ENCODE assay signal across 33 cellular contexts in genomic region chrY:20780104-20780654, GRCh38. TPM values are rescaled to one million over a fixed set of nuclear protein-coding genes. Genes with fewer than 3 reads are reported as not detected.
"Had no signal": no experiment of that assay in that cellular context is flagged by ENCODE, and none has a peak within 500 bp of the region (broad histone marks: within the 10 kb centered on the region; RNA-seq: fewer than 3 reads in every experiment).

No MANE protein-coding gene starts in this region.

- H3K4me1 ChIP-seq: lower lobe of right lung, neural progenitor cell, parathyroid adenoma, psoas muscle, right lobe of liver, tibial nerve, uterus had no signal

- ATAC-seq: lower lobe of right lung; natural killer cell; psoas muscle; right lobe of liver; stimulated activated naive B cell treated with anti-CD40 and anti-IgM and Interleukin-4, amounts not matched to agents 10 μg/mL and 1 μg/mL and 100 μg/mL, for 72 hours had no signal

- H3K27ac Mint-ChIP-seq: mesothelial cell of epicardium; naive B cell; natural killer cell; nephron progenitor cell; neural progenitor cell; stimulated activated naive B cell treated with anti-CD40 and anti-IgM and Interleukin-4, amounts not matched to agents 10 μg/mL and 1 μg/mL and 100 μg/mL, for 72 hours; stimulated activated naive CD8-positive, alpha-beta T cell treated with anti-CD3 and anti-CD28 coated beads, Interleukin-15, Interleukin-2, amounts not matched to agents 100 ng/mL and 50 ng/mL, for 24 hours; type B pancreatic cell had no signal

- H3K9me3 ChIP-seq: lower lobe of right lung, neutrophil, psoas muscle, right lobe of liver, tibial nerve, uterus had no signal

- H3K27ac ChIP-seq: hepatocyte, lower lobe of right lung, neural progenitor cell, neutrophil, parathyroid adenoma, psoas muscle, right lobe of liver, tibial nerve, uterus had no signal

- H3K4me1 Mint-ChIP-seq: mesothelial cell of epicardium, natural killer cell, nephron progenitor cell, neural progenitor cell had no signal

- H3K4me3 Mint-ChIP-seq: mesothelial cell of epicardium; naive B cell; natural killer cell; nephron progenitor cell; neural progenitor cell; stimulated activated naive B cell treated with anti-CD40 and anti-IgM and Interleukin-4, amounts not matched to agents 10 μg/mL and 1 μg/mL and 100 μg/mL, for 72 hours; stimulated activated naive CD8-positive, alpha-beta T cell treated with anti-CD3 and anti-CD28 coated beads, Interleukin-15, Interleukin-2, amounts not matched to agents 100 ng/mL and 50 ng/mL, for 24 hours; type B pancreatic cell had no signal

- H3K36me3 Mint-ChIP-seq: mesothelial cell of epicardium; naive B cell; natural killer cell; neural progenitor cell; stimulated activated naive B cell treated with anti-CD40 and anti-IgM and Interleukin-4, amounts not matched to agents 10 μg/mL and 1 μg/mL and 100 μg/mL, for 72 hours; type B pancreatic cell had no signal

- H3K9ac ChIP-seq: neural progenitor cell, parathyroid adenoma had no signal

- H3K36me3 ChIP-seq: lower lobe of right lung, neural progenitor cell, neutrophil, right lobe of liver, tibial nerve, uterus had no signal

- H3K4me2 ChIP-seq: hepatocyte, neural progenitor cell had no signal

- H3K27me3 ChIP-seq: hepatocyte, neural progenitor cell, neutrophil, right lobe of liver, tibial nerve, uterus had no signal

- H3K9me3 Mint-ChIP-seq: mesothelial cell of epicardium, naive B cell, natural killer cell, nephron progenitor cell, neural progenitor cell, type B pancreatic cell had no signal

- DNase-seq: islet precursor cell; lower lobe of right lung; mammary epithelial cell; mesendoderm; naive B cell; natural killer cell; nephron progenitor cell; occipital lobe; psoas muscle; right lobe of liver; stimulated activated CD4-positive, alpha-beta T cell treated with anti-CD3 and anti-CD28 coated beads, Interleukin-12 subunit alpha, Interleukin-12 subunit beta, amount 100 ng/mL, for 4 hours; stimulated activated CD4-positive, alpha-beta T cell treated with anti-CD3 and anti-CD28 coated beads, Interleukin-15, amount 100 ng/mL, for 24 hours; stimulated activated CD4-positive, alpha-beta T cell treated with anti-CD3 and anti-CD28 coated beads, Interleukin-2, amount 100 ng/mL, for 24 hours; stimulated activated CD4-positive, alpha-beta T cell treated with anti-CD3 and anti-CD28 coated beads, Interleukin-4, amount 100 ng/mL, for 1 hour; stimulated activated naive B cell treated with anti-CD40 and anti-IgM and Interleukin-4, amounts not matched to agents 10 μg/mL and 1 μg/mL and 100 μg/mL, for 72 hours; substantia nigra; uterus had no signal

- H3K4me3 ChIP-seq: hepatocyte, lower lobe of right lung, neural progenitor cell, psoas muscle, right lobe of liver, tibial nerve, uterus had no signal

- H2AFZ ChIP-seq: hepatocyte, neural progenitor cell, parathyroid adenoma had no signal

- H3K27me3 Mint-ChIP-seq: naive B cell; stimulated activated naive B cell treated with anti-CD40 and anti-IgM and Interleukin-4, amounts not matched to agents 10 μg/mL and 1 μg/mL and 100 μg/mL, for 72 hours; stimulated activated naive CD8-positive, alpha-beta T cell treated with anti-CD3 and anti-CD28 coated beads, Interleukin-15, Interleukin-2, amounts not matched to agents 100 ng/mL and 50 ng/mL, for 24 hours; type B pancreatic cell had no signal

RNA-seq across cellular contexts. Expression of gene RPS4Y2, which starts 24.3 kb away (rescaled TPM):
- total RNA-seq: hepatocyte, kidney epithelial cell, liver, lower lobe of right lung, mammary epithelial cell, mesothelial cell of epicardium, mononuclear cell, natural killer cell, occipital lobe, osteocyte, posterior vena cava, psoas muscle, right lobe of liver, skeletal muscle tissue, temporal lobe, tibial nerve, ureter, uterus had no signal
- polyA plus RNA-seq: hepatocyte, liver, mammary epithelial cell, psoas muscle had no signal
